Comparison of ENCODE assay signal across 1 cellular context in the genomic region with DNA sequence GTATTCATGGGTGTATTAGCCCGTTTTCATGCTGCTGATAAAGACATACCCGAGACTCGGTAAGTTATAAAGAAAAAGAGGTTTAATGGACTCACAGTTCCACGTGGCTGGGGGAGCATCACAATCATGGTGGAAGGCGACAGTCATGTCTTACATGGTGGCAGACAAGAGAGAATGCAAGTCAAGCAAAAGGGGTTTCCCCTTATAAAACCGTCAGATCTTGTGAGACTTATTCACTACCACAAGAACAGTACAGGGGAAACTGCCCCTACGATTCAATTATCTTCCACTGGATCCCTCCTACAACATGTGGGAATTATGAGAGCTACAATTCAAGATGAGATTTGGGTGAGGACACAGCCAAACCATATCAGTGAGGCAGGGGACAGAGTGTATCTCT.
TF ChIP-seq lines count a peak whose summit lies in the region.

No MANE protein-coding gene starts in this region.

TF ChIP-seq in K562, 482 proteins besides CTCF, POLR2A, EP300 and RAD21:
- 0 out of 2 replicates have a peak, but pooled peaks have one; percentile 53 for TF ChIP-seq ZNF766 (CRISPR knock-in tag; conservative IDR thresholded peaks at IDR 0.05)
